In genomic region chr19:45798995-45799517, GRCh38 we compare ENCODE assay signal across 8 cellular contexts. TPM values are rescaled to one million over a fixed set of nuclear protein-coding genes. Genes with fewer than 3 reads are reported as not detected.
DNase-seq lines count a peak whose midpoint lies in the region; ATAC-seq and TF ChIP-seq lines count a peak whose summit lies in the region.

No MANE protein-coding gene starts in this region.

- peaks cover 0 to 8% (median 0%) of the 10 kb centered on the region in 4 donors for H3K4me1 ChIP-seq in right lobe of liver

- no peak for TF ChIP-seq POLR2A in right lobe of liver (IDR thresholded peaks at IDR 0.05)

- ATAC-seq in right lobe of liver (peak; percentile 80 to 92 (median 91)), HG03457 (IDR thresholded peaks at IDR 0.05; ENCODE audit: unreplicated experiment) (no peak)

- peak; percentile 83 for TF ChIP-seq CTCF in 22Rv1 (IDR thresholded peaks at IDR 0.05)
- peak; percentile 89 for TF ChIP-seq CTCF in GM12872 (IDR thresholded peaks at IDR 0.05; ENCODE audit: insufficient read depth, low read depth, low read length)
- TF ChIP-seq CTCF in WI38 (IDR thresholded peaks at IDR 0.05; ENCODE audit: low read depth, low read length) = peak; percentile 72
- TF ChIP-seq CTCF in right lobe of liver (IDR thresholded peaks at IDR 0.05) = peak; percentile 82 to 89 (median 84)

- no peaks in the 10 kb centered on the region for H3K9me3 ChIP-seq in right lobe of liver

- 4% methylated on average over 9 of the region's 10 CpGs for WGBS in right lobe of liver (ENCODE audit: insufficient coverage, low coverage, low lambda C conversion rate, missing lambda C conversion rate)

- no peak overlapping the region for H3K27ac ChIP-seq in 22Rv1
- no peak overlapping the region for H3K27ac ChIP-seq in right lobe of liver

- no peak overlapping the region for H3K4me3 ChIP-seq in WI38 (ENCODE audit: low read depth, low read length)
- no peak overlapping the region for H3K4me3 ChIP-seq in right lobe of liver

- intact Hi-C loops in right lobe of liver (cut with DNase I) = no loop called here

- DNase-seq in NCI-H2029 treated with DMSO at 0.1 percent for 48 hours (lab: John Stamatoyannopoulos, UW) = peak; percentile 64
- DNase-seq in cerebellum (ENCODE audit: low spot score) = peak; percentile 75
- no peak for DNase-seq in right lobe of liver
- DNase-seq in stimulated activated CD4-positive, alpha-beta T cell treated with anti-CD3 and anti-CD28 coated beads, TNF-alpha, amount 100 ng/mL, for 48 hours (ENCODE audit: low read depth in 3 of 3) = peak in 2 of 3 donors; percentile 27 to 37

- no peaks in the 10 kb centered on the region for H3K36me3 ChIP-seq in right lobe of liver

- H3K27me3 ChIP-seq in right lobe of liver = no peaks in the 10 kb centered on the region

RNA-seq across cellular contexts. Expression of gene DMWD, which starts 6.4 kb away (rescaled TPM):
- total RNA-seq in cerebellum (42.3 TPM), right lobe of liver (10 to 100 TPM in 4 of 6 experiments, 1 to 10 TPM in 2; 8.3 to 14.3 (median 11.9) TPM)

RNA-seq across cellular contexts. Expression of gene RSPH6A, which starts 16.1 kb away (rescaled TPM):
- total RNA-seq in cerebellum (not detected), right lobe of liver (not detected)

RNA-seq across cellular contexts. Expression of gene DMPK, which starts 16.8 kb away (rescaled TPM):
- total RNA-seq in cerebellum (27.9 TPM), right lobe of liver (10 to 100 TPM in 1 of 6 experiments, 1 to 10 TPM in 5; 4.3 to 14.9 (median 8.7) TPM)

RNA-seq across cellular contexts. Expression of gene SIX5, which starts 30.0 kb away (rescaled TPM):
- total RNA-seq in cerebellum (3.4 TPM), right lobe of liver (10 to 100 TPM in 3 of 6 experiments, 1 to 10 TPM in 3; 7.8 to 11.6 (median 9.5) TPM)

Comparison
In these comparisons a context has a peak if more than half of its experiments do, and no peak if none do; other contexts are left out.
1. DNase-seq: peak in NCI-H2029 treated with DMSO at 0.1 percent for 48 hours (single experiment), cerebellum (single experiment) and stimulated activated CD4-positive, alpha-beta T cell treated with anti-CD3 and anti-CD28 coated beads, TNF-alpha, amount 100 ng/mL, for 48 hours (2 of 3); none in right lobe of liver (0 of 3).
2. Peak in every context shown above with its lines, with median percentiles within 50 percentile points of each other: CTCF ChIP-seq.